In genomic region chr20:35699914-35700624, GRCh38 we compare ENCODE assay signal across 9 cellular contexts. TPM values are rescaled to one million over a fixed set of nuclear protein-coding genes. Genes with fewer than 3 reads are reported as not detected.
A peak's percentile ranks its signal among the peaks of the same experiment; 100 is the strongest.
DNase-seq lines count a peak whose midpoint lies in the region; FAIRE-seq and TF ChIP-seq lines count a peak whose summit lies in the region.
"Had no signal": no experiment of that assay in that cellular context is flagged by ENCODE, and none has a peak within 500 bp of the region (broad histone marks: within the 10 kb centered on the region; RNA-seq: fewer than 3 reads in every experiment).

No MANE protein-coding gene starts in this region.

- no peak for FAIRE-seq in HTR-8/SVneo (lab: Jason Lieb, UNC)
- FAIRE-seq: TTC549 had no signal

- TF ChIP-seq POLR2A in testis (IDR thresholded peaks at IDR 0.05): no peak

- peaks cover 19% of the 10 kb centered on the region for H3K4me1 ChIP-seq in testis

- H3K4me1 Mint-ChIP-seq in T-helper 1 cell treated with Interleukin-12 subunit alpha and Interleukin-12 subunit beta and Interleukin-4 antibody, amounts not matched to agents 30 μg/mL and 1 μg/mL, for 36 hours (ENCODE audit: low read depth): peaks cover 35% of the 10 kb centered on the region
- peaks cover 53% of the 10 kb centered on the region for H3K4me1 Mint-ChIP-seq in activated naive CD8-positive, alpha-beta T cell treated with anti-CD3 and anti-CD28 coated beads for 36 hours

- H3K27me3 Mint-ChIP-seq in T-helper 1 cell treated with Interleukin-12 subunit alpha and Interleukin-12 subunit beta and Interleukin-4 antibody, amounts not matched to agents 30 μg/mL and 1 μg/mL, for 36 hours (ENCODE audit: low read depth): no peaks in the 10 kb centered on the region
- H3K27me3 Mint-ChIP-seq in activated naive CD8-positive, alpha-beta T cell treated with anti-CD3 and anti-CD28 coated beads for 36 hours: no peaks in the 10 kb centered on the region

- peak overlapping the region; percentile 88 to 91 for H3K27ac ChIP-seq in testis

- peak overlapping the region; percentile 90 for H3K27ac Mint-ChIP-seq in T-helper 1 cell treated with Interleukin-12 subunit alpha and Interleukin-12 subunit beta and Interleukin-4 antibody, amounts not matched to agents 30 μg/mL and 1 μg/mL, for 36 hours
- H3K27ac Mint-ChIP-seq in activated naive CD8-positive, alpha-beta T cell treated with anti-CD3 and anti-CD28 coated beads for 36 hours: peak overlapping the region; percentile 95

- 15% methylated on average over 7 of the region's 7 CpGs for WGBS in testis, 2 donors

- no peak for TF ChIP-seq CTCF in kidney epithelial cell (IDR thresholded peaks at IDR 0.05; ENCODE audit: insufficient read depth, low read length, poor library complexity, severe bottlenecking)
- TF ChIP-seq CTCF in testis (IDR thresholded peaks at IDR 0.05): no peak

- DNase-seq in T-helper 1 cell: no peak
- DNase-seq in activated naive CD8-positive, alpha-beta T cell treated with anti-CD3 and anti-CD28 coated beads for 36 hours: no peak
- no peak for DNase-seq in kidney epithelial cell (ENCODE audit: low read depth)
- DNase-seq in testis: no peak
- no peak for DNase-seq in HTR-8/SVneo (ENCODE audit: insufficient read length, low spot score)
- DNase-seq in Kasumi-1 (lab: John Stamatoyannopoulos, UW): no peak
- no peak for DNase-seq in NCI-H187 treated with DMSO at 0.1 percent for 48 hours (lab: John Stamatoyannopoulos, UW)

- no peaks in the 10 kb centered on the region for H3K9me3 Mint-ChIP-seq in T-helper 1 cell treated with Interleukin-12 subunit alpha and Interleukin-12 subunit beta and Interleukin-4 antibody, amounts not matched to agents 30 μg/mL and 1 μg/mL, for 36 hours
- H3K9me3 Mint-ChIP-seq in activated naive CD8-positive, alpha-beta T cell treated with anti-CD3 and anti-CD28 coated beads for 36 hours: no peaks in the 10 kb centered on the region

- peak overlapping the region; percentile 89 for H3K4me3 Mint-ChIP-seq in T-helper 1 cell treated with Interleukin-12 subunit alpha and Interleukin-12 subunit beta and Interleukin-4 antibody, amounts not matched to agents 30 μg/mL and 1 μg/mL, for 36 hours
- peak overlapping the region; percentile 97 for H3K4me3 Mint-ChIP-seq in activated naive CD8-positive, alpha-beta T cell treated with anti-CD3 and anti-CD28 coated beads for 36 hours

- H3K27me3 ChIP-seq in kidney epithelial cell (ENCODE audit: control insufficient read depth, insufficient read depth, low read length) (no peaks in the 10 kb centered on the region), testis (no peaks in the 10 kb centered on the region)

- H3K4me3 ChIP-seq in kidney epithelial cell (ENCODE audit: low read depth, low read length): peak overlapping the region; percentile 99
- peak overlapping the region; percentile 92 to 97 for H3K4me3 ChIP-seq in testis

- no peaks in the 10 kb centered on the region for H3K9me3 ChIP-seq in testis

- H3K36me3 ChIP-seq in kidney epithelial cell (ENCODE audit: control insufficient read depth, insufficient read depth, low read length) (no peaks in the 10 kb centered on the region), testis (ENCODE audit: low read depth, missing control alignments) (no peaks in the 10 kb centered on the region)

- intact Hi-C loops in testis (cut with DNase I; ENCODE audit: low total_unique reads): no loop called here

- peaks cover 49% of the 10 kb centered on the region for H3K36me3 Mint-ChIP-seq in T-helper 1 cell treated with Interleukin-12 subunit alpha and Interleukin-12 subunit beta and Interleukin-4 antibody, amounts not matched to agents 30 μg/mL and 1 μg/mL, for 36 hours (ENCODE audit: low read depth)
- peaks cover 61% of the 10 kb centered on the region for H3K36me3 Mint-ChIP-seq in activated naive CD8-positive, alpha-beta T cell treated with anti-CD3 and anti-CD28 coated beads for 36 hours

RNA-seq across cellular contexts. Expression of gene ROMO1, which starts 0.9 kb away (rescaled TPM):
- 100 to 1,000 TPM; 121 to 137 TPM for total RNA-seq in activated naive CD8-positive, alpha-beta T cell treated with anti-CD3 and anti-CD28 coated beads for 36 hours
- total RNA-seq in kidney epithelial cell: 372 and 719 TPM in 2 replicates
- 100 to 1,000 TPM; 200 to 276 TPM for total RNA-seq in testis
- polyA plus RNA-seq in testis (ENCODE audit: insufficient read depth, low read depth, low replicate concordance): 160 TPM

RNA-seq across cellular contexts. Expression of gene NFS1, which starts 0.9 kb away (rescaled TPM):
- total RNA-seq in activated naive CD8-positive, alpha-beta T cell treated with anti-CD3 and anti-CD28 coated beads for 36 hours: 10 to 100 TPM; 37.2 to 38.2 TPM
- total RNA-seq in kidney epithelial cell (25.9 and 30.8 TPM in 2 replicates), testis (10 to 100 TPM; 84.1 to 90.6 TPM)
- polyA plus RNA-seq in testis (ENCODE audit: insufficient read depth, low read depth, low replicate concordance): 86.6 TPM

RNA-seq across cellular contexts. Expression of gene CPNE1, which starts 35.4 kb away (rescaled TPM):
- total RNA-seq in activated naive CD8-positive, alpha-beta T cell treated with anti-CD3 and anti-CD28 coated beads for 36 hours: 100 to 1,000 TPM; 290 to 304 TPM
- total RNA-seq in kidney epithelial cell (109 and 158 TPM in 2 replicates), testis (100 to 1,000 TPM in 1 of 2 donors, 10 to 100 TPM in 1; 60.6 to 103 TPM)
- polyA plus RNA-seq in testis (ENCODE audit: insufficient read depth, low read depth, low replicate concordance): 105 TPM

RNA-seq across cellular contexts. Expression of gene RBM12, which starts 35.4 kb away (rescaled TPM):
- total RNA-seq in activated naive CD8-positive, alpha-beta T cell treated with anti-CD3 and anti-CD28 coated beads for 36 hours: 100 to 1,000 TPM; 161 to 169 TPM
- total RNA-seq in kidney epithelial cell: 35.7 and 43.2 TPM in 2 replicates
- 10 to 100 TPM; 40.8 to 46.3 TPM for total RNA-seq in testis
- polyA plus RNA-seq in testis (ENCODE audit: insufficient read depth, low read depth, low replicate concordance): 54.9 TPM

RNA-seq across cellular contexts. Expression of gene RBM39, which starts 42.0 kb away (rescaled TPM):
- 100 to 1,000 TPM; 330 to 349 TPM for total RNA-seq in activated naive CD8-positive, alpha-beta T cell treated with anti-CD3 and anti-CD28 coated beads for 36 hours
- total RNA-seq in kidney epithelial cell (204 and 224 TPM in 2 replicates), testis (100 to 1,000 TPM; 273 to 278 TPM)
- 116 TPM for polyA plus RNA-seq in testis (ENCODE audit: insufficient read depth, low read depth, low replicate concordance)
